In genomic region chr3:39291903-39292329, GRCh38 we compare ENCODE assay signal across 8 cellular contexts. TPM values are rescaled to one million over a fixed set of nuclear protein-coding genes. Genes with fewer than 3 reads are reported as not detected.
DNase-seq lines count a peak whose midpoint lies in the region; ATAC-seq and TF ChIP-seq lines count a peak whose summit lies in the region.

No MANE protein-coding gene starts in this region.

- WGBS in lower leg skin, 2 donors = 16 to 28% methylated on average over 5 of the region's 5 CpGs

- DNase-seq in NCI-H510A treated with DMSO at 0.1 percent for 48 hours (lab: John Stamatoyannopoulos, UW) = peak; percentile 48
- no peak for DNase-seq in NCI-H510A (lab: John Stamatoyannopoulos, UW)
- peak; percentile 35 to 66 for DNase-seq in NCI-H526 (lab: John Stamatoyannopoulos, UW)
- peak; percentile 67 to 70 for DNase-seq in activated CD4-positive, alpha-beta T cell treated with anti-CD3 and anti-CD28 coated beads, Interleukin-2, amount 50 U/mL, for 24 hours (ENCODE audit: low read depth in 1 of 2, low spot score in 1 of 2)
- peak; percentile 47 for DNase-seq in dedifferentiated amniotic fluid mesenchymal stem cell (ENCODE audit: extremely low spot score)
- peak; percentile 59 to 94 for DNase-seq in lower leg skin (ENCODE audit: low spot score in 2 of 2)
- DNase-seq in stimulated activated CD8-positive, alpha-beta memory T cell treated with anti-CD3 and anti-CD28 coated beads, Interleukin-15, amount 100 ng/mL, for 1 hour (ENCODE audit: low read depth) = peak; percentile 63

- no peak overlapping the region for H3K4me3 ChIP-seq in lower leg skin (ENCODE audit: low read depth, poor library complexity, severe bottlenecking)

- intact Hi-C loops in lower leg skin (cut with DNase I; ENCODE audit: low total_unique reads) = loop anchor here (5.0 kb wide), 2 partner anchors 100 to 165 kb away; partner anchors contain the start of gene XIRP1

- peak in 1 of 3 donors; percentile 40 for TF ChIP-seq CTCF in lower leg skin (IDR thresholded peaks at IDR 0.05)

- ATAC-seq in GM19328 (IDR thresholded peaks at IDR 0.05; ENCODE audit: unreplicated experiment) = no peak

- no peak for TF ChIP-seq POLR2A in lower leg skin (IDR thresholded peaks at IDR 0.05)

RNA-seq across cellular contexts. Expression of gene CX3CR1, which starts 12.1 kb away (rescaled TPM):
- 1 to 10 TPM in 2 of 4 donors, under 1 TPM in 2; 0.23 to 1.5 (median 0.97) TPM for total RNA-seq in lower leg skin

RNA-seq across cellular contexts. Expression of gene CCR8, which starts 37.6 kb away (rescaled TPM):
- not detected for total RNA-seq in lower leg skin
